Comparison of ENCODE assay signal across 15 cellular contexts in the genomic region with DNA sequence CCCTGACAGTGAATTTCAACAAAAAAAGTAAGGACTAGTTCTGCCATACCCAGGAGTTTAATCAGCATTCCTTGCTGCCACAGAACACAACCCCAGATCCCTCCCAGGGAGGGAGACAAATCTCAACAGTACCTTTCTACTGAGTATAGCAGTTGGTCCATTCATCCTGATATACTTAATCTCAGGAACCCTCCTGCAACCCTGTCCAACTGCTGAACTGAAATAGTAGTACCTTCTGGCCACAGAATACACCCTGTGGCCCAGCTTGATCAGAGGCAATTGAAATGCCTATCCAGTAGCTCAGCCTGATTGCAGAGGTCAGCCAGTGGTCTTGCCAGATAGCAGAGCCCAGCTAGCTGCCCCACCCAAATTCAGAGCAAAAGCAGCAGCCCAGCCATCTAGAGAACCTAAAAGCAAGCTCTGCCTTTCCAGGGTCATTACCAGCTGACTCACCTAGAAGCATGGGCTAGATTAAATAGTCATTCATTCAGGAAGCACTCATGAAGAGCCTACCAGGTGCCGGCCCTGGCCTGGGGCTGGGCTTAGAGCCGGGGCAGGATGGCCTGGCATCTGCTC. TPM values are rescaled to one million over a fixed set of nuclear protein-coding genes. Genes with fewer than 3 reads are reported as not detected.
DNase-seq lines count a peak whose midpoint lies in the region; ATAC-seq and TF ChIP-seq lines count a peak whose summit lies in the region.
"Had no signal": no experiment of that assay in that cellular context is flagged by ENCODE, and none has a peak within 500 bp of the region (broad histone marks: within the 10 kb centered on the region; RNA-seq: fewer than 3 reads in every experiment).

No MANE protein-coding gene starts in this region.

- no peak for ATAC-seq in GM18517 (IDR thresholded peaks at IDR 0.05; ENCODE audit: unreplicated experiment)
- no peak for ATAC-seq in GM21717 (IDR thresholded peaks at IDR 0.05; ENCODE audit: unreplicated experiment)
- no peak for ATAC-seq in natural killer cell treated with Interleukin-12 subunit alpha and Interleukin-12 subunit beta and Interleukin-15 and Interleukin-18, amount 100 ng/mL, for 72 hours
- ATAC-seq: GM23338, Right ventricle myocardium inferior, T-helper 17 cell had no signal

- H3K27ac Mint-ChIP-seq in natural killer cell treated with Interleukin-12 subunit alpha and Interleukin-12 subunit beta and Interleukin-15 and Interleukin-18, amount 100 ng/mL, for 72 hours = no peak overlapping the region
- H3K27ac Mint-ChIP-seq: GM23338, T-helper 17 cell had no signal

- H3K4me1 Mint-ChIP-seq in natural killer cell treated with Interleukin-12 subunit alpha and Interleukin-12 subunit beta and Interleukin-15 and Interleukin-18, amount 100 ng/mL, for 72 hours (ENCODE audit: low read depth in 2 of 2) = no peaks in the 10 kb centered on the region
- H3K4me1 Mint-ChIP-seq: GM23338, T-helper 17 cell had no signal

- no peak overlapping the region for H3K4me3 Mint-ChIP-seq in natural killer cell treated with Interleukin-12 subunit alpha and Interleukin-12 subunit beta and Interleukin-15 and Interleukin-18, amount 100 ng/mL, for 72 hours
- H3K4me3 Mint-ChIP-seq: GM23338, T-helper 17 cell had no signal

- no peak for TF ChIP-seq RAD21 in Ishikawa (IDR thresholded peaks at IDR 0.05; ENCODE audit: low read depth)

- H3K9me3 Mint-ChIP-seq in natural killer cell treated with Interleukin-12 subunit alpha and Interleukin-12 subunit beta and Interleukin-15 and Interleukin-18, amount 100 ng/mL, for 72 hours = no peaks in the 10 kb centered on the region

- DNase-seq in DMS53 treated with DMSO at 0.1 percent for 48 hours (lab: John Stamatoyannopoulos, UW; ENCODE audit: unreplicated experiment) (peak; percentile 14), astrocyte of the hippocampus (ENCODE audit: low read depth, low spot score) (peak; percentile 34), islet precursor cell (peak; percentile 78), HK-2 (ENCODE audit: unreplicated experiment) (no peak)
- no peak for DNase-seq in natural killer cell treated with Interleukin-12 subunit alpha and Interleukin-12 subunit beta and Interleukin-15 and Interleukin-18, amount 100 ng/mL, for 72 hours (ENCODE audit: low spot score)
- DNase-seq: DMS 273 treated with DMSO at 0.1 percent for 48 hours, IMR-90, NCI-H146, NCI-H69, T-helper 17 cell had no signal

- peaks cover 3 to 5% of the 10 kb centered on the region in 2 donors for H3K27me3 Mint-ChIP-seq in natural killer cell treated with Interleukin-12 subunit alpha and Interleukin-12 subunit beta and Interleukin-15 and Interleukin-18, amount 100 ng/mL, for 72 hours

- no peak for TF ChIP-seq EP300 in Ishikawa (IDR thresholded peaks at IDR 0.05; ENCODE audit: borderline replicate concordance)

- no peaks in the 10 kb centered on the region for H3K36me3 Mint-ChIP-seq in natural killer cell treated with Interleukin-12 subunit alpha and Interleukin-12 subunit beta and Interleukin-15 and Interleukin-18, amount 100 ng/mL, for 72 hours

TF ChIP-seq in Ishikawa, 13 proteins besides CTCF, POLR2A, EP300 and RAD21:
- TF ChIP-seq YY1 (IDR thresholded peaks at IDR 0.05; ENCODE audit: low read depth) (no peak), TEAD4 (IDR thresholded peaks at IDR 0.05) (no peak), FOXM1 (IDR thresholded peaks at IDR 0.05; ENCODE audit: borderline replicate concordance, low read depth) (no peak), EGR1 (IDR thresholded peaks at IDR 0.05) (no peak)
- TF ChIP-seq, protein P1, sequence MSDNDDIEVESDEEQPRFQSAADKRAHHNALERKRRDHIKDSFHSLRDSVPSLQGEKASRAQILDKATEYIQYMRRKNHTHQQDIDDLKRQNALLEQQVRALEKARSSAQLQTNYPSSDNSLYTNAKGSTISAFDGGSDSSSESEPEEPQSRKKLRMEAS (IDR thresholded peaks at IDR 0.05) = no peak
- TF ChIP-seq, protein P2, sequence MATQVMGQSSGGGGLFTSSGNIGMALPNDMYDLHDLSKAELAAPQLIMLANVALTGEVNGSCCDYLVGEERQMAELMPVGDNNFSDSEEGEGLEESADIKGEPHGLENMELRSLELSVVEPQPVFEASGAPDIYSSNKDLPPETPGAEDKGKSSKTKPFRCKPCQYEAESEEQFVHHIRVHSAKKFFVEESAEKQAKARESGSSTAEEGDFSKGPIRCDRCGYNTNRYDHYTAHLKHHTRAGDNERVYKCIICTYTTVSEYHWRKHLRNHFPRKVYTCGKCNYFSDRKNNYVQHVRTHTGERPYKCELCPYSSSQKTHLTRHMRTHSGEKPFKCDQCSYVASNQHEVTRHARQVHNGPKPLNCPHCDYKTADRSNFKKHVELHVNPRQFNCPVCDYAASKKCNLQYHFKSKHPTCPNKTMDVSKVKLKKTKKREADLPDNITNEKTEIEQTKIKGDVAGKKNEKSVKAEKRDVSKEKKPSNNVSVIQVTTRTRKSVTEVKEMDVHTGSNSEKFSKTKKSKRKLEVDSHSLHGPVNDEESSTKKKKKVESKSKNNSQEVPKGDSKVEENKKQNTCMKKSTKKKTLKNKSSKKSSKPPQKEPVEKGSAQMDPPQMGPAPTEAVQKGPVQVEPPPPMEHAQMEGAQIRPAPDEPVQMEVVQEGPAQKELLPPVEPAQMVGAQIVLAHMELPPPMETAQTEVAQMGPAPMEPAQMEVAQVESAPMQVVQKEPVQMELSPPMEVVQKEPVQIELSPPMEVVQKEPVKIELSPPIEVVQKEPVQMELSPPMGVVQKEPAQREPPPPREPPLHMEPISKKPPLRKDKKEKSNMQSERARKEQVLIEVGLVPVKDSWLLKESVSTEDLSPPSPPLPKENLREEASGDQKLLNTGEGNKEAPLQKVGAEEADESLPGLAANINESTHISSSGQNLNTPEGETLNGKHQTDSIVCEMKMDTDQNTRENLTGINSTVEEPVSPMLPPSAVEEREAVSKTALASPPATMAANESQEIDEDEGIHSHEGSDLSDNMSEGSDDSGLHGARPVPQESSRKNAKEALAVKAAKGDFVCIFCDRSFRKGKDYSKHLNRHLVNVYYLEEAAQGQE (IDR thresholded peaks at IDR 0.05; ENCODE audit: low read depth) = peak; percentile 56; the same call in 1 of the 2 replicates

RNA-seq across cellular contexts. Expression of gene RHOJ, which starts 40.0 kb away (rescaled TPM):
- not detected for total RNA-seq in natural killer cell treated with Interleukin-12 subunit alpha and Interleukin-12 subunit beta and Interleukin-15 and Interleukin-18, amount 100 ng/mL, for 72 hours
- total RNA-seq: T-helper 17 cell had no signal

Comparison
In these comparisons a context has a peak if more than half of its experiments do, and no peak if none do; other contexts are left out.
1. DNase-seq: peak in DMS53 treated with DMSO at 0.1 percent for 48 hours (single experiment), astrocyte of the hippocampus (single experiment) and islet precursor cell (single experiment); none in natural killer cell treated with Interleukin-12 subunit alpha and Interleukin-12 subunit beta and Interleukin-15 and Interleukin-18, amount 100 ng/mL, for 72 hours (single experiment) and HK-2 (single experiment).